22 cellular contexts compared by ENCODE assay signal in genomic region chr9:113289091-113289490, GRCh38. TPM values are rescaled to one million over a fixed set of nuclear protein-coding genes. Genes with fewer than 3 reads are reported as not detected.
DNase-seq lines count a peak whose midpoint lies in the region; ATAC-seq, FAIRE-seq and TF ChIP-seq lines count a peak whose summit lies in the region.
"Had no signal": no experiment of that assay in that cellular context is flagged by ENCODE, and none has a peak within 500 bp of the region (broad histone marks: within the 10 kb centered on the region; RNA-seq: fewer than 3 reads in every experiment).

No MANE protein-coding gene starts in this region.

- CTCF ChIA-PET in HepG2 (lab: Yijun Ruan, JAX; ENCODE audit: low intra/inter-chr PET ratio, low total read pairs), result no interaction called here

- TF ChIP-seq EP300 in transverse colon (IDR thresholded peaks at IDR 0.05; ENCODE audit: low read depth) (no peak), HepG2 (IDR thresholded peaks at IDR 0.05; ENCODE audit: low read depth in 2 of 2, low read length in 2 of 2) (no peak), HepG2 (CRISPR knock-in tag; IDR thresholded peaks at IDR 0.05; ENCODE audit: borderline replicate concordance) (no peak)

- BruUV-seq in HepG2 (replicated peaks; lab: Mats Ljungman, UMichigan), result no TSS peak

- H3K36me3 ChIP-seq in right atrium auricular region (peaks cover 88% of the 10 kb centered on the region), left ventricle myocardium inferior (peaks cover 97% of the 10 kb centered on the region), transverse colon (peaks cover 0 to 78% (median 36%) of the 10 kb centered on the region in 4 donors), HepG2 (replicated peaks in 1 of 2; ENCODE audit: control insufficient read depth in 1 of 2, insufficient read depth in 2 of 2, low read length in 2 of 2) (peaks cover 31 to 86% of the 10 kb centered on the region in 2 experiments)

- TF ChIP-seq CTCF in right atrium auricular region (IDR thresholded peaks at IDR 0.05), result no peak
- no peak for TF ChIP-seq CTCF in VCaP (conservative IDR thresholded peaks at IDR 0.05)
- no peak for TF ChIP-seq CTCF in left ventricle myocardium inferior (IDR thresholded peaks at IDR 0.05; ENCODE audit: borderline replicate concordance)
- TF ChIP-seq CTCF in transverse colon (IDR thresholded peaks at IDR 0.05), result no peak
- no peak for TF ChIP-seq CTCF in HepG2 (CRISPR knock-in tag; IDR thresholded peaks at IDR 0.05)

- H3K9me3 ChIP-seq in right atrium auricular region, result no peaks in the 10 kb centered on the region
- H3K9me3 ChIP-seq in left ventricle myocardium inferior (replicated peaks), result no peaks in the 10 kb centered on the region
- no peaks in the 10 kb centered on the region for H3K9me3 ChIP-seq in transverse colon
- no peaks in the 10 kb centered on the region for H3K9me3 ChIP-seq in HepG2 (ENCODE audit: low read length)
- H3K9me3 ChIP-seq: A549; BLaER1 treated with 17β-estradiol and CSF1 and Interleukin-3, amounts not matched to agents 10 nM and 100 nM; HAP-1 had no signal

- TF ChIP-seq POLR2A in transverse colon (IDR thresholded peaks at IDR 0.05) (no peak), HepG2 (IDR thresholded peaks at IDR 0.05; ENCODE audit: insufficient read depth in 1 of 2, low read depth in 2 of 2, low read length in 2 of 2) (no peak)

- no peak for DNase-seq in Right ventricle myocardium inferior (ENCODE audit: missing footprints)
- DNase-seq in right atrium auricular region (ENCODE audit: low spot score), result no peak
- DNase-seq in left ventricle myocardium inferior, result no peak
- peak; percentile 69 for DNase-seq in transverse colon
- DNase-seq in HepG2 (ENCODE audit: low spot score), result no peak
- no peak for DNase-seq in HuH-7.5 (ENCODE audit: low spot score)
- DNase-seq: CD8-positive, alpha-beta memory T cell; DMS79; MV-4-11; NCI-H1436 treated with DMSO at 0.1 percent for 48 hours; NCI-H2081; NCI-H510A; NCI-H774; PC-9 had no signal

- H4K20me1 ChIP-seq in HepG2 (ENCODE audit: insufficient read depth, low read length), result no peaks in the 10 kb centered on the region

- TF ChIP-seq RAD21 in HepG2 (CRISPR knock-in tag; IDR thresholded peaks at IDR 0.05), result no peak

- no peak overlapping the region for H3K4me2 ChIP-seq in HepG2 (ENCODE audit: low read depth, low read length)
- H3K4me2 ChIP-seq: A549; BLaER1 treated with 17β-estradiol and CSF1 and Interleukin-3, amounts not matched to agents 10 nM and 100 nM; PC-9 had no signal

- H3K4me1 ChIP-seq in right atrium auricular region (no peaks in the 10 kb centered on the region), left ventricle myocardium inferior (peaks cover 13% of the 10 kb centered on the region), transverse colon (peaks cover 0 to 13% (median 6%) of the 10 kb centered on the region in 4 donors), HepG2 (ENCODE audit: insufficient read depth, low read length) (no peaks in the 10 kb centered on the region)
- H3K4me1 ChIP-seq: A549, HAP-1 had no signal

- in situ Hi-C loops in transverse colon (cut with MboI; ENCODE audit: low pct_ligation_motif_present in 1 of 4, low pct_unique_long_range_greater_than_20kb in 1 of 4, low sequenced_read_pairs in 3 of 4) (no loop called here), HepG2 (cut with HindIII; ENCODE audit: extremely low pct_ligation_motif_present, low pct_unique_long_range_greater_than_20kb) (no loop called here)

- POLR2A ChIA-PET in HepG2 (lab: Yijun Ruan, JAX), result no interaction called here

- H3K27ac ChIP-seq in right atrium auricular region (no peak overlapping the region), VCaP (peak overlapping the region; percentile 81), left ventricle myocardium inferior (replicated peaks) (peak overlapping the region; percentile 62), transverse colon (peak overlapping the region; percentile 23 to 37 (median 30)), HepG2 (ENCODE audit: extremely low read length, insufficient read depth, low read length) (no peak overlapping the region)
- H3K27ac ChIP-seq: A549; BLaER1 treated with 17β-estradiol and CSF1 and Interleukin-3, amounts not matched to agents 10 nM and 100 nM; HL-60; PC-9 had no signal

- FAIRE-seq in HepG2 (lab: Jason Lieb, UNC), result no peak
- FAIRE-seq: A549, D721Med, G401.6, HTR-8/SVneo had no signal

- H2AFZ ChIP-seq in HepG2 (ENCODE audit: low read length), result no peak overlapping the region
- H2AFZ ChIP-seq: PC-9 had no signal

- intact Hi-C loops in Right ventricle myocardium inferior (cut with DNase I) (no loop called here), left ventricle myocardium inferior (cut with micrococcal nuclease) (no loop called here), transverse colon (cut with DNase I; ENCODE audit: low total_unique reads) (no loop called here), HepG2 (cut with micrococcal nuclease; ENCODE audit: unreplicated experiment) (no loop called here)

- ATAC-seq in Right ventricle myocardium inferior (peak; percentile 44), HepG2 (no peak)
- ATAC-seq: A549 had no signal

- WGBS in transverse colon (ENCODE audit: low coverage in 1 of 2), 2 donors, result 42 to 50% methylated on average over 2 of the region's 2 CpGs
- 96% methylated on average over 2 of the region's 2 CpGs for WGBS in HepG2 (ENCODE audit: low lambda C conversion rate)

- no peak overlapping the region for H3K4me3 ChIP-seq in right atrium auricular region
- H3K4me3 ChIP-seq in left ventricle myocardium inferior, result no peak overlapping the region
- H3K4me3 ChIP-seq in transverse colon, result no peak overlapping the region
- no peak overlapping the region for H3K4me3 ChIP-seq in HepG2 (replicated peaks in 1 of 3; ENCODE audit: insufficient read depth in 1 of 3, low read depth in 2 of 3, low read length in 3 of 3)
- H3K4me3 ChIP-seq: A549; BLaER1 treated with 17β-estradiol and CSF1 and Interleukin-3, amounts not matched to agents 10 nM and 100 nM; HAP-1; PC-9 had no signal

- H3K27me3 ChIP-seq in right atrium auricular region (no peaks in the 10 kb centered on the region), left ventricle myocardium inferior (ENCODE audit: low read depth) (no peaks in the 10 kb centered on the region), transverse colon (no peaks in the 10 kb centered on the region), HepG2 (ENCODE audit: control insufficient read depth in 1 of 2, insufficient read depth in 2 of 2, low read length in 2 of 2) (no peaks in the 10 kb centered on the region)
- H3K27me3 ChIP-seq: BLaER1 treated with 17β-estradiol and CSF1 and Interleukin-3, amounts not matched to agents 10 nM and 100 nM had no signal

- H3K79me2 ChIP-seq in HepG2 (ENCODE audit: insufficient read depth, low read length), result no peaks in the 10 kb centered on the region

- H3K9ac ChIP-seq in HepG2 (ENCODE audit: insufficient read depth, low read depth, low read length), result no peak overlapping the region
- H3K9ac ChIP-seq: BLaER1 treated with 17β-estradiol and CSF1 and Interleukin-3, amounts not matched to agents 10 nM and 100 nM had no signal

RNA-seq across cellular contexts. Expression of gene PRPF4, which starts 13.6 kb away (rescaled TPM):
- total RNA-seq in Right ventricle myocardium inferior, result 11.0 TPM
- total RNA-seq in right atrium auricular region, result 10 to 100 TPM in 1 of 2 donors, 1 to 10 TPM in 1; 8.7 to 11.1 TPM
- total RNA-seq in left ventricle myocardium inferior, result 11.2 TPM
- 10 to 100 TPM in 2 of 4 donors, 1 to 10 TPM in 2; 5.0 to 13.7 (median 9.6) TPM for total RNA-seq in transverse colon
- 49.0 and 64.9 TPM in 2 replicates for total RNA-seq in HepG2 (2016; rRNA removed; fragmentation: Illumina TruSeq; extraction: Trizol)
- 8.0 and 8.5 TPM in 2 replicates for total RNA-seq in HepG2 (2016; cell fraction: cytosol; rRNA removed; fragmentation: Illumina TruSeq; extraction: Trizol; ENCODE audit: low read depth)
- total RNA-seq in HepG2 (2016; cell fraction: insoluble cytoplasmic fraction; rRNA removed; fragmentation: Illumina TruSeq; extraction: Trizol), result 46.7 and 66.8 TPM in 2 replicates
- total RNA-seq in HepG2 (2016; cell fraction: membrane; rRNA removed; fragmentation: Illumina TruSeq; extraction: Trizol), result 22.5 and 24.5 TPM in 2 replicates
- 19.4 and 23.0 TPM in 2 replicates for total RNA-seq in HepG2 (2016; cell fraction: nucleus; rRNA removed; fragmentation: Illumina TruSeq; extraction: Trizol)
- 10.3 and 11.1 TPM in 2 replicates for polyA plus RNA-seq in HepG2 (2011; rRNA removed)
- 10.7 and 12.9 TPM in 2 replicates for polyA plus RNA-seq in HepG2 (2011; cell fraction: cytosol; rRNA removed)
- polyA plus RNA-seq in HepG2 (2011; cell fraction: nucleus; rRNA removed), result 6.0 and 8.7 TPM in 2 replicates
- 17.9 and 20.6 TPM in 2 replicates for polyA plus RNA-seq in HepG2 (2012)
- 3.8 and 4.4 TPM in 2 replicates for polyA plus RNA-seq in HepG2 (2016; cell fraction: cytosol; fragmentation: Illumina TruSeq; extraction: Trizol; ENCODE audit: low read depth)
- polyA plus RNA-seq in HepG2 (2016; cell fraction: insoluble cytoplasmic fraction; fragmentation: Illumina TruSeq; extraction: Trizol; ENCODE audit: low read depth), result 55.6 and 56.7 TPM in 2 replicates
- polyA plus RNA-seq in HepG2 (2016; cell fraction: membrane; fragmentation: Illumina TruSeq; extraction: Trizol; ENCODE audit: low read depth), result 11.3 and 13.5 TPM in 2 replicates
- 27.1 and 29.6 TPM in 2 replicates for polyA plus RNA-seq in HepG2 (2016; cell fraction: nucleus; fragmentation: Illumina TruSeq; extraction: Trizol; ENCODE audit: insufficient read depth, low read depth)
- polyA minus RNA-seq in HepG2 (2011; rRNA and poly(A)+ RNA removed; ENCODE audit: low replicate concordance), result 10.5 and 29.0 TPM in 2 replicates
- polyA minus RNA-seq in HepG2 (2011; cell fraction: cytosol; rRNA and poly(A)+ RNA removed), result 9.0 and 11.3 TPM in 2 replicates
- 6.8 and 10.8 TPM in 2 replicates for polyA minus RNA-seq in HepG2 (2011; cell fraction: nucleus; rRNA and poly(A)+ RNA removed)

RNA-seq across cellular contexts. Expression of gene CDC26, which starts 13.7 kb away (rescaled TPM):
- total RNA-seq in Right ventricle myocardium inferior (38.3 TPM), right atrium auricular region (10 to 100 TPM; 31.7 to 42.6 TPM), left ventricle myocardium inferior (37.0 TPM), transverse colon (10 to 100 TPM; 15.7 to 43.8 (median 30.8) TPM), HepG2 (2016; rRNA removed; fragmentation: Illumina TruSeq; extraction: Trizol) (57.9 and 66.0 TPM in 2 replicates)
- 64.4 and 64.9 TPM in 2 replicates for total RNA-seq in HepG2 (2016; cell fraction: cytosol; rRNA removed; fragmentation: Illumina TruSeq; extraction: Trizol; ENCODE audit: low read depth)
- 53.6 and 69.9 TPM in 2 replicates for total RNA-seq in HepG2 (2016; cell fraction: insoluble cytoplasmic fraction; rRNA removed; fragmentation: Illumina TruSeq; extraction: Trizol)
- 78.0 and 88.8 TPM in 2 replicates for total RNA-seq in HepG2 (2016; cell fraction: membrane; rRNA removed; fragmentation: Illumina TruSeq; extraction: Trizol)
- 17.0 and 19.2 TPM in 2 replicates for total RNA-seq in HepG2 (2016; cell fraction: nucleus; rRNA removed; fragmentation: Illumina TruSeq; extraction: Trizol)
- 20.2 and 26.6 TPM in 2 replicates for polyA plus RNA-seq in HepG2 (2011; rRNA removed)
- 11.5 and 18.2 TPM in 2 replicates for polyA plus RNA-seq in HepG2 (2011; cell fraction: cytosol; rRNA removed)
- polyA plus RNA-seq in HepG2 (2011; cell fraction: nucleus; rRNA removed), result 4.6 and 8.4 TPM in 2 replicates
- polyA plus RNA-seq in HepG2 (2012), result 26.6 and 34.8 TPM in 2 replicates
- polyA plus RNA-seq in HepG2 (2016; cell fraction: cytosol; fragmentation: Illumina TruSeq; extraction: Trizol; ENCODE audit: low read depth), result 68.5 and 88.0 TPM in 2 replicates
- polyA plus RNA-seq in HepG2 (2016; cell fraction: insoluble cytoplasmic fraction; fragmentation: Illumina TruSeq; extraction: Trizol; ENCODE audit: low read depth), result 70.2 and 81.1 TPM in 2 replicates
- polyA plus RNA-seq in HepG2 (2016; cell fraction: membrane; fragmentation: Illumina TruSeq; extraction: Trizol; ENCODE audit: low read depth), result 72.0 and 84.6 TPM in 2 replicates
- 35.6 and 37.3 TPM in 2 replicates for polyA plus RNA-seq in HepG2 (2016; cell fraction: nucleus; fragmentation: Illumina TruSeq; extraction: Trizol; ENCODE audit: insufficient read depth, low read depth)
- 1.8 and 6.6 TPM in 2 replicates for polyA minus RNA-seq in HepG2 (2011; rRNA and poly(A)+ RNA removed; ENCODE audit: low replicate concordance)
- 6.4 and 6.8 TPM in 2 replicates for polyA minus RNA-seq in HepG2 (2011; cell fraction: cytosol; rRNA and poly(A)+ RNA removed)
- 6.2 and 6.6 TPM in 2 replicates for polyA minus RNA-seq in HepG2 (2011; cell fraction: nucleus; rRNA and poly(A)+ RNA removed)

RNA-seq across cellular contexts. Expression of gene RNF183, which starts 14.1 kb away (rescaled TPM):
- total RNA-seq in Right ventricle myocardium inferior (not detected), right atrium auricular region (not detected), left ventricle myocardium inferior (not detected), transverse colon (under 1 TPM in 2 of 4 donors, not detected in 2; 0.14 to 0.95 TPM), HepG2 (2016; rRNA removed; fragmentation: Illumina TruSeq; extraction: Trizol) (0.13 TPM in 1 of 2 replicates, not detected in the other)
- total RNA-seq in HepG2 (2016; cell fraction: cytosol; rRNA removed; fragmentation: Illumina TruSeq; extraction: Trizol; ENCODE audit: low read depth), result not detected in 2 replicates
- total RNA-seq in HepG2 (2016; cell fraction: insoluble cytoplasmic fraction; rRNA removed; fragmentation: Illumina TruSeq; extraction: Trizol), result 0.13 TPM in 1 of 2 replicates, not detected in the other
- not detected in 2 replicates for total RNA-seq in HepG2 (2016; cell fraction: membrane; rRNA removed; fragmentation: Illumina TruSeq; extraction: Trizol)
- total RNA-seq in HepG2 (2016; cell fraction: nucleus; rRNA removed; fragmentation: Illumina TruSeq; extraction: Trizol), result 0.68 TPM in 1 of 2 replicates, not detected in the other
- polyA plus RNA-seq in HepG2 (2011; rRNA removed), result 6.5 and 7.3 TPM in 2 replicates
- 3.8 and 4.0 TPM in 2 replicates for polyA plus RNA-seq in HepG2 (2011; cell fraction: cytosol; rRNA removed)
- polyA plus RNA-seq in HepG2 (2011; cell fraction: nucleus; rRNA removed), result 31.3 and 36.2 TPM in 2 replicates
- polyA plus RNA-seq in HepG2 (2012), result 1.6 and 2.1 TPM in 2 replicates
- polyA plus RNA-seq in HepG2 (2016; cell fraction: cytosol; fragmentation: Illumina TruSeq; extraction: Trizol; ENCODE audit: low read depth), result not detected in 2 replicates
- polyA plus RNA-seq in HepG2 (2016; cell fraction: insoluble cytoplasmic fraction; fragmentation: Illumina TruSeq; extraction: Trizol; ENCODE audit: low read depth), result not detected in 2 replicates
- polyA plus RNA-seq in HepG2 (2016; cell fraction: membrane; fragmentation: Illumina TruSeq; extraction: Trizol; ENCODE audit: low read depth), result not detected in 2 replicates
- 0.61 and 0.64 TPM in 2 replicates for polyA plus RNA-seq in HepG2 (2016; cell fraction: nucleus; fragmentation: Illumina TruSeq; extraction: Trizol; ENCODE audit: insufficient read depth, low read depth)
- 0.21 and 3.4 TPM in 2 replicates for polyA minus RNA-seq in HepG2 (2011; rRNA and poly(A)+ RNA removed; ENCODE audit: low replicate concordance)
- polyA minus RNA-seq in HepG2 (2011; cell fraction: cytosol; rRNA and poly(A)+ RNA removed), result 1.2 and 1.3 TPM in 2 replicates
- polyA minus RNA-seq in HepG2 (2011; cell fraction: nucleus; rRNA and poly(A)+ RNA removed), result 1.9 and 3.5 TPM in 2 replicates
- total RNA-seq: CD8-positive, alpha-beta memory T cell had no signal
- polyA plus RNA-seq: CD8-positive, alpha-beta memory T cell had no signal

RNA-seq across cellular contexts. Expression of gene WDR31, which starts 51.0 kb away (rescaled TPM):
- total RNA-seq in Right ventricle myocardium inferior (13.0 TPM), right atrium auricular region (1 to 10 TPM; 2.3 to 4.6 TPM), left ventricle myocardium inferior (12.4 TPM), transverse colon (1 to 10 TPM in 3 of 4 donors, under 1 TPM in 1; 0.60 to 3.0 (median 1.6) TPM), HepG2 (2016; rRNA removed; fragmentation: Illumina TruSeq; extraction: Trizol) (0.33 and 0.56 TPM in 2 replicates)
- total RNA-seq in HepG2 (2016; cell fraction: cytosol; rRNA removed; fragmentation: Illumina TruSeq; extraction: Trizol; ENCODE audit: low read depth), result 0.18 and 0.30 TPM in 2 replicates
- 0.54 and 0.80 TPM in 2 replicates for total RNA-seq in HepG2 (2016; cell fraction: insoluble cytoplasmic fraction; rRNA removed; fragmentation: Illumina TruSeq; extraction: Trizol)
- 0.40 and 0.72 TPM in 2 replicates for total RNA-seq in HepG2 (2016; cell fraction: membrane; rRNA removed; fragmentation: Illumina TruSeq; extraction: Trizol)
- total RNA-seq in HepG2 (2016; cell fraction: nucleus; rRNA removed; fragmentation: Illumina TruSeq; extraction: Trizol), result 0.34 and 0.44 TPM in 2 replicates
- 1.6 and 1.7 TPM in 2 replicates for polyA plus RNA-seq in HepG2 (2011; rRNA removed)
- polyA plus RNA-seq in HepG2 (2011; cell fraction: cytosol; rRNA removed), result 0.60 and 0.77 TPM in 2 replicates
- polyA plus RNA-seq in HepG2 (2011; cell fraction: nucleus; rRNA removed), result 0.61 and 0.93 TPM in 2 replicates
- polyA plus RNA-seq in HepG2 (2012), result 1.1 and 1.4 TPM in 2 replicates
- polyA plus RNA-seq in HepG2 (2016; cell fraction: cytosol; fragmentation: Illumina TruSeq; extraction: Trizol; ENCODE audit: low read depth), result 0.19 and 0.37 TPM in 2 replicates
- polyA plus RNA-seq in HepG2 (2016; cell fraction: insoluble cytoplasmic fraction; fragmentation: Illumina TruSeq; extraction: Trizol; ENCODE audit: low read depth), result 0.87 and 0.93 TPM in 2 replicates
- polyA plus RNA-seq in HepG2 (2016; cell fraction: membrane; fragmentation: Illumina TruSeq; extraction: Trizol; ENCODE audit: low read depth), result 0.65 and 0.72 TPM in 2 replicates
- 0.37 and 1.1 TPM in 2 replicates for polyA plus RNA-seq in HepG2 (2016; cell fraction: nucleus; fragmentation: Illumina TruSeq; extraction: Trizol; ENCODE audit: insufficient read depth, low read depth)
- 9.1 and 17.4 TPM in 2 replicates for polyA minus RNA-seq in HepG2 (2011; rRNA and poly(A)+ RNA removed; ENCODE audit: low replicate concordance)
- polyA minus RNA-seq in HepG2 (2011; cell fraction: cytosol; rRNA and poly(A)+ RNA removed), result 1.7 and 2.4 TPM in 2 replicates
- polyA minus RNA-seq in HepG2 (2011; cell fraction: nucleus; rRNA and poly(A)+ RNA removed), result 0.90 and 1.2 TPM in 2 replicates

Comparison
In these comparisons a context has a peak if more than half of its experiments do, and no peak if none do; other contexts are left out.
1. H3K27ac ChIP-seq: peak in VCaP (single experiment), left ventricle myocardium inferior (single experiment) and transverse colon (4 of 4); none in right atrium auricular region (0 of 2) and HepG2 (single experiment).